ENCODE assay signal across 8 cellular contexts in genomic region chr9:4297151-4297794, GRCh38. TPM values are rescaled to one million over a fixed set of nuclear protein-coding genes. Genes with fewer than 3 reads are reported as not detected.
DNase-seq lines count a peak whose midpoint lies in the region; ATAC-seq, FAIRE-seq and TF ChIP-seq lines count a peak whose summit lies in the region.

No MANE protein-coding gene starts in this region.

- no peaks in the 10 kb centered on the region for H3K36me3 ChIP-seq in breast epithelium

- TF ChIP-seq CTCF in breast epithelium (IDR thresholded peaks at IDR 0.05): peak in 1 of 3 donors; percentile 25

- peak; percentile 31 for DNase-seq in COLO829 (ENCODE audit: low spot score)
- DNase-seq in HTR-8/SVneo (ENCODE audit: insufficient read length, low spot score): peak; percentile 61
- peak; percentile 94 for DNase-seq in SKM-1 treated with dmso at 0.1 percent for 144 hours (lab: John Stamatoyannopoulos, UW; ENCODE audit: unreplicated experiment)
- peak; percentile 64 to 75 for DNase-seq in breast epithelium (ENCODE audit: low spot score in 2 of 2)
- DNase-seq in sciatic nerve (ENCODE audit: low spot score): peak; percentile 84

- H3K4me3 ChIP-seq in breast epithelium: peak overlapping the region; percentile 65 to 78 (median 67)
- peak overlapping the region; percentile 67 for H3K4me3 ChIP-seq in iPS-18c (ENCODE audit: insufficient read depth, low read depth, low read length)

- intact Hi-C loops in breast epithelium (cut with DNase I; ENCODE audit: low total_unique reads): no loop called here
- intact Hi-C loops in sciatic nerve (cut with DNase I): no loop called here

- H3K27me3 ChIP-seq in breast epithelium: no peaks in the 10 kb centered on the region

- FAIRE-seq in HTR-8/SVneo (lab: Jason Lieb, UNC): no peak

- H3K27ac ChIP-seq in breast epithelium: peak overlapping the region; percentile 86 to 89

- no peak for TF ChIP-seq POLR2A in breast epithelium (IDR thresholded peaks at IDR 0.05)

- H3K9me3 ChIP-seq in breast epithelium: no peaks in the 10 kb centered on the region
- H3K9me3 ChIP-seq in iPS-18c (ENCODE audit: control insufficient read depth, insufficient read depth, low read length): no peaks in the 10 kb centered on the region

- no peaks in the 10 kb centered on the region for H3K4me1 ChIP-seq in breast epithelium

- ATAC-seq in GM19395 (IDR thresholded peaks at IDR 0.05; ENCODE audit: unreplicated experiment) (peak; percentile 46), sciatic nerve (peak; percentile 64), GM21737 (IDR thresholded peaks at IDR 0.05; ENCODE audit: unreplicated experiment) (no peak)

RNA-seq across cellular contexts. Expression of gene GLIS3, which starts 2.6 kb away (rescaled TPM):
- total RNA-seq in breast epithelium: 10 to 100 TPM; 20.6 to 36.6 (median 24.3) TPM
- total RNA-seq in sciatic nerve: 20.8 TPM

Comparison
In these comparisons a context has a peak if more than half of its experiments do, and no peak if none do; other contexts are left out.
1. DNase-seq: peak in every context shown above with its lines; median percentile 94 in SKM-1 treated with dmso at 0.1 percent for 144 hours; 84 in sciatic nerve; 70 in breast epithelium; 61 in HTR-8/SVneo; 31 in COLO829.